18 cellular contexts compared by ENCODE assay signal in genomic region chr7:55172881-55173609, GRCh38.
"Had no signal": no experiment of that assay in that cellular context is flagged by ENCODE, and none has a peak within 500 bp of the region (broad histone marks: within the 10 kb centered on the region; RNA-seq: fewer than 3 reads in every experiment).

No MANE protein-coding gene starts in this region.

- H2AFZ ChIP-seq: hepatocyte had no signal

- H3K4me3 ChIP-seq: hepatocyte, right atrium auricular region, tibial artery, upper lobe of left lung had no signal

- H3K9me3 Mint-ChIP-seq: nephron progenitor cell; stimulated activated memory B cell treated with anti-CD40 and anti-IgM and Interleukin-4, amounts not matched to agents 10 μg/mL and 1 μg/mL and 100 μg/mL, for 72 hours; stimulated activated naive CD8-positive, alpha-beta T cell treated with anti-CD3 and anti-CD28 coated beads, Interleukin-15, Interleukin-2, amounts not matched to agents 100 ng/mL and 50 ng/mL, for 24 hours had no signal

- DNase-seq: effector memory CD4-positive, alpha-beta T cell; foreskin keratinocyte; kidney; left cardiac atrium; left ventricle myocardium superior; mesendoderm; naive thymus-derived CD4-positive, alpha-beta T cell; nephron progenitor cell; posterior cingulate gyrus; stimulated activated CD4-positive, alpha-beta T cell treated with anti-CD3 and anti-CD28 coated beads, Interleukin-4, amount 100 ng/mL, for 1 hour had no signal

- H3K4me3 Mint-ChIP-seq: naive thymus-derived CD4-positive, alpha-beta T cell; nephron progenitor cell; stimulated activated memory B cell treated with anti-CD40 and anti-IgM and Interleukin-4, amounts not matched to agents 10 μg/mL and 1 μg/mL and 100 μg/mL, for 72 hours; stimulated activated naive CD8-positive, alpha-beta T cell treated with anti-CD3 and anti-CD28 coated beads, Interleukin-15, Interleukin-2, amounts not matched to agents 100 ng/mL and 50 ng/mL, for 24 hours had no signal

- H3K4me2 ChIP-seq: hepatocyte had no signal

- H3K36me3 ChIP-seq: neutrophil had no signal

- H3K4me1 Mint-ChIP-seq: stimulated activated memory B cell treated with anti-CD40 and anti-IgM and Interleukin-4, amounts not matched to agents 10 μg/mL and 1 μg/mL and 100 μg/mL, for 72 hours had no signal

- ATAC-seq: left cardiac atrium; left ventricle myocardium superior; naive thymus-derived CD4-positive, alpha-beta T cell; stimulated activated memory B cell treated with anti-CD40 and anti-IgM and Interleukin-4, amounts not matched to agents 10 μg/mL and 1 μg/mL and 100 μg/mL, for 72 hours had no signal

- H3K27ac ChIP-seq: foreskin keratinocyte, hepatocyte, neutrophil, right atrium auricular region, tibial artery, upper lobe of left lung had no signal

- FAIRE-seq: endometrium, kidney had no signal

- H3K27me3 Mint-ChIP-seq: stimulated activated naive CD8-positive, alpha-beta T cell treated with anti-CD3 and anti-CD28 coated beads, Interleukin-15, Interleukin-2, amounts not matched to agents 100 ng/mL and 50 ng/mL, for 24 hours had no signal

- H3K27ac Mint-ChIP-seq: nephron progenitor cell; stimulated activated memory B cell treated with anti-CD40 and anti-IgM and Interleukin-4, amounts not matched to agents 10 μg/mL and 1 μg/mL and 100 μg/mL, for 72 hours; stimulated activated naive CD8-positive, alpha-beta T cell treated with anti-CD3 and anti-CD28 coated beads, Interleukin-15, Interleukin-2, amounts not matched to agents 100 ng/mL and 50 ng/mL, for 24 hours had no signal

- H3K9me3 ChIP-seq: neutrophil, right atrium auricular region, tibial artery, upper lobe of left lung had no signal

- H3K27me3 ChIP-seq: foreskin keratinocyte, hepatocyte, neutrophil, right atrium auricular region, tibial artery, upper lobe of left lung had no signal

- H3K36me3 Mint-ChIP-seq: naive thymus-derived CD4-positive, alpha-beta T cell; stimulated activated memory B cell treated with anti-CD40 and anti-IgM and Interleukin-4, amounts not matched to agents 10 μg/mL and 1 μg/mL and 100 μg/mL, for 72 hours had no signal

- H3K79me2 ChIP-seq: hepatocyte had no signal

- H3K4me1 ChIP-seq: foreskin keratinocyte had no signal
